Comparison of ENCODE assay signal across 14 cellular contexts in genomic region chr15:64164436-64164835, GRCh38. TPM values are rescaled to one million over a fixed set of nuclear protein-coding genes. Genes with fewer than 3 reads are reported as not detected.
DNase-seq lines count a peak whose midpoint lies in the region; ATAC-seq and TF ChIP-seq lines count a peak whose summit lies in the region.
"Had no signal": no experiment of that assay in that cellular context is flagged by ENCODE, and none has a peak within 500 bp of the region (broad histone marks: within the 10 kb centered on the region; RNA-seq: fewer than 3 reads in every experiment).

No MANE protein-coding gene starts in this region.

- H3F3A ChIP-seq in OCI-LY1 (ENCODE audit: insufficient read depth, low read length): no peaks in the 10 kb centered on the region

- no peak overlapping the region for H2BK120ac ChIP-seq in neuronal stem cell (ENCODE audit: low read depth, low read length)

- H3K4me3 Mint-ChIP-seq in chondrocyte (ENCODE audit: unreplicated experiment): no peak overlapping the region

- no peak overlapping the region for H4K8ac ChIP-seq in neuronal stem cell (ENCODE audit: low read depth, low read length)

- H3K27ac ChIP-seq in OCI-LY1 (ENCODE audit: low read depth, low read length, poor library complexity, severe bottlenecking) (peak overlapping the region; percentile 78), neuronal stem cell (replicated peaks; ENCODE audit: low read length) (no peak overlapping the region), caudate nucleus (ENCODE audit: low read depth, low read length) (no peak overlapping the region)
- H3K27ac ChIP-seq: testis had no signal

- H2AFZ ChIP-seq in OCI-LY1 (ENCODE audit: low read length) (no peak overlapping the region), neuronal stem cell (ENCODE audit: low read length) (peak overlapping the region; percentile 85)

- peaks cover 13% of the 10 kb centered on the region for H3K36me3 Mint-ChIP-seq in chondrocyte (ENCODE audit: low read depth)

- H3K9me3 ChIP-seq in OCI-LY1 (ENCODE audit: low read length): no peaks in the 10 kb centered on the region
- no peaks in the 10 kb centered on the region for H3K9me3 ChIP-seq in neuronal stem cell (replicated peaks in 1 of 2; ENCODE audit: control insufficient read depth in 2 of 2, insufficient read depth in 1 of 2, low read depth in 1 of 2, low read length in 2 of 2)
- H3K9me3 ChIP-seq: heart left ventricle, testis had no signal

- H3K18ac ChIP-seq in neuronal stem cell (ENCODE audit: low read length): no peak overlapping the region

- H3K4me2 ChIP-seq in OCI-LY1 (ENCODE audit: low read length) (peak overlapping the region; percentile 69; the same call in 1 of the 2 replicates), neuronal stem cell (ENCODE audit: insufficient read depth, low read length, poor library complexity, severe bottlenecking) (no peak overlapping the region)

- DNase-seq in GM12864 (ENCODE audit: low read depth) (peak; percentile 39), chondrocyte (ENCODE audit: low spot score) (no peak), neuronal stem cell (ENCODE audit: low spot score) (no peak), NCI-H510A treated with DMSO at 0.1 percent for 48 hours (lab: John Stamatoyannopoulos, UW) (no peak), caudate nucleus (lab: John Stamatoyannopoulos, UW) (no peak)
- DNase-seq: effector CD4-positive, alpha-beta T cell; HCEC 1CT; heart left ventricle; NCI-H1417 treated with DMSO at 0.1 percent for 48 hours; NCI-H748 treated with DMSO at 0.1 percent for 48 hours; testis had no signal

- no peak overlapping the region for H3K14ac ChIP-seq in neuronal stem cell (ENCODE audit: low read length)

- H3K9ac ChIP-seq in OCI-LY1 (ENCODE audit: low read length) (peak overlapping the region; percentile 66; the same call in 1 of the 2 replicates), neuronal stem cell (ENCODE audit: low read depth, low read length, poor library complexity) (no peak overlapping the region)

- peaks cover 2% of the 10 kb centered on the region for H3K79me1 ChIP-seq in neuronal stem cell (ENCODE audit: low read depth, low read length)

- no peaks in the 10 kb centered on the region for H3K27me3 ChIP-seq in OCI-LY1 (ENCODE audit: insufficient read depth, low read length)
- no peaks in the 10 kb centered on the region for H3K27me3 ChIP-seq in neuronal stem cell (ENCODE audit: control insufficient read depth in 3 of 3, insufficient read depth in 3 of 3, low read depth in 1 of 3, low read length in 3 of 3)
- H3K27me3 ChIP-seq: heart left ventricle, testis had no signal

- H3K9me3 Mint-ChIP-seq in chondrocyte (ENCODE audit: low read depth): no peaks in the 10 kb centered on the region

- TF ChIP-seq CTCF in GM12864 (IDR thresholded peaks at IDR 0.05; ENCODE audit: low read depth, low read length, missing control alignments) (no peak), OCI-LY1 (IDR thresholded peaks at IDR 0.05; ENCODE audit: low read length) (no peak), chondrocyte (IDR thresholded peaks at IDR 0.05) (no peak)

- H3K4me1 ChIP-seq in OCI-LY1 (ENCODE audit: insufficient read depth, low read length, severe bottlenecking) (peaks cover 44% of the 10 kb centered on the region), neuronal stem cell (ENCODE audit: control insufficient read depth in 2 of 2, insufficient read depth in 1 of 2, low read depth in 1 of 2, low read length in 2 of 2) (peaks cover 4 to 9% of the 10 kb centered on the region in 2 donors)

- peaks cover 9% of the 10 kb centered on the region for H3K79me2 ChIP-seq in OCI-LY1 (ENCODE audit: insufficient read depth, low read length)

- no peak overlapping the region for H2AK5ac ChIP-seq in neuronal stem cell (ENCODE audit: low read depth, low read length)

- WGBS in neuronal stem cell (ENCODE audit: extremely low coverage in 2 of 2, insufficient read length in 2 of 2, insufficient replicate concordance in 1 of 2), 2 donors: no CpG with 5 or more reads among the region's 4 CpGs

- H3K4me3 ChIP-seq in GM12864 (ENCODE audit: low read depth, low read length) (no peak overlapping the region), OCI-LY1 (ENCODE audit: low read depth, low read length, poor library complexity, severe bottlenecking) (peak overlapping the region; percentile 61), neuronal stem cell (ENCODE audit: low read length in 2 of 2) (no peak overlapping the region)

- no peaks in the 10 kb centered on the region for H3K9me2 ChIP-seq in OCI-LY1 (ENCODE audit: low read depth, low read length)

- no peak overlapping the region for H2BK12ac ChIP-seq in neuronal stem cell (ENCODE audit: low read length)

- ATAC-seq in HG03571 (IDR thresholded peaks at IDR 0.05; ENCODE audit: unreplicated experiment): no peak
- ATAC-seq: activated CD4-positive, CD25-positive, alpha-beta regulatory T cell treated with anti-CD3 and anti-CD28 coated beads, Interleukin-2, amount 50 U/mL, for 24 hours had no signal

- no peaks in the 10 kb centered on the region for H3K27me3 Mint-ChIP-seq in chondrocyte (ENCODE audit: low read depth)

- H2BK5ac ChIP-seq in neuronal stem cell (ENCODE audit: low read length): no peak overlapping the region

- no peak overlapping the region for H3K23ac ChIP-seq in neuronal stem cell (ENCODE audit: low read depth, low read length, poor library complexity)

- no peak overlapping the region for H2BK15ac ChIP-seq in neuronal stem cell (ENCODE audit: low read length)

- no peaks in the 10 kb centered on the region for H4K20me1 ChIP-seq in OCI-LY1 (ENCODE audit: insufficient read depth, low read length)

- H3K4me1 Mint-ChIP-seq in chondrocyte (ENCODE audit: low read depth): peaks cover 35% of the 10 kb centered on the region

- H4K91ac ChIP-seq in neuronal stem cell (ENCODE audit: low read depth, low read length, poor library complexity): no peak overlapping the region

- H3K27ac Mint-ChIP-seq in chondrocyte (ENCODE audit: unreplicated experiment): peak overlapping the region; percentile 95

- H3K36me3 ChIP-seq in OCI-LY1 (ENCODE audit: insufficient read depth, low read length): peaks cover 16% of the 10 kb centered on the region
- H3K36me3 ChIP-seq in neuronal stem cell (replicated peaks in 1 of 2; ENCODE audit: control insufficient read depth in 2 of 2, insufficient read depth in 2 of 2, low read length in 2 of 2): peaks cover 9 to 26% of the 10 kb centered on the region in 2 donors

- no peak overlapping the region for H3K4ac ChIP-seq in neuronal stem cell (ENCODE audit: low read length)

RNA-seq across cellular contexts. Expression of gene PPIB, which starts 1.6 kb away (rescaled TPM):
- total RNA-seq in chondrocyte: 706 to 1,018 TPM (median 713 TPM) in 3 replicates
- polyA plus RNA-seq in neuronal stem cell (2013, experiment 1 of 2): 171 TPM
- 170 TPM for polyA plus RNA-seq in neuronal stem cell (2013, experiment 2 of 2)

RNA-seq across cellular contexts. Expression of gene SNX22, which starts 12.9 kb away (rescaled TPM):
- 0.15 to 0.28 TPM (median 0.27 TPM) in 3 replicates for total RNA-seq in chondrocyte
- polyA plus RNA-seq in neuronal stem cell (2013, experiment 1 of 2): 3.1 TPM
- 3.0 TPM for polyA plus RNA-seq in neuronal stem cell (2013, experiment 2 of 2)
